In genomic region chr1:96487404-96487803, GRCh38 we compare ENCODE assay signal across 14 cellular contexts.
A peak's percentile ranks its signal among the peaks of the same experiment; 100 is the strongest.
DNase-seq lines count a peak whose midpoint lies in the region; ATAC-seq and TF ChIP-seq lines count a peak whose summit lies in the region.
"Had no signal": no experiment of that assay in that cellular context is flagged by ENCODE, and none has a peak within 500 bp of the region (broad histone marks: within the 10 kb centered on the region; RNA-seq: fewer than 3 reads in every experiment).

No MANE protein-coding gene starts in this region.

- H3K79me2 ChIP-seq in fibroblast of lung (ENCODE audit: control insufficient read depth, insufficient read depth, low read length), result no peaks in the 10 kb centered on the region

- no peak overlapping the region for H3K4me3 Mint-ChIP-seq in stimulated activated naive B cell treated with anti-CD40 and anti-IgM and Interleukin-4, amounts not matched to agents 10 μg/mL and 1 μg/mL and 100 μg/mL, for 72 hours
- H3K4me3 Mint-ChIP-seq: activated CD8-positive, alpha-beta memory T cell treated with anti-CD3 and anti-CD28 coated beads, Interleukin-2, amount 10 ng/mL, durations not matched to agents 7 days and 5 days had no signal

- no peak overlapping the region for H2AFZ ChIP-seq in fibroblast of lung (ENCODE audit: low read length)

- H3K27ac Mint-ChIP-seq in stimulated activated naive B cell treated with anti-CD40 and anti-IgM and Interleukin-4, amounts not matched to agents 10 μg/mL and 1 μg/mL and 100 μg/mL, for 72 hours, result no peak overlapping the region
- H3K27ac Mint-ChIP-seq: activated CD8-positive, alpha-beta memory T cell treated with anti-CD3 and anti-CD28 coated beads, Interleukin-2, amount 10 ng/mL, durations not matched to agents 7 days and 5 days had no signal

- CTCF ChIA-PET in RWPE1 (lab: Yijun Ruan, JAX), result interaction anchor here (0.5 kb wide), 1 partner anchor 24 kb away, joined by 3 read pairs; no protein-coding TSS in a partner anchor

- H3K9ac ChIP-seq in fibroblast of lung (ENCODE audit: insufficient read depth, low read length) (no peak overlapping the region), colonic mucosa (ENCODE audit: low read depth in 2 of 2, low read length in 2 of 2) (no peak overlapping the region)

- H3K4me1 ChIP-seq in fibroblast of lung (ENCODE audit: control insufficient read depth, extremely low read depth, insufficient read depth, low read length) (no peaks in the 10 kb centered on the region), colonic mucosa (no peaks in the 10 kb centered on the region), mucosa of descending colon (ENCODE audit: low read depth) (no peaks in the 10 kb centered on the region)
- H3K4me1 ChIP-seq: Peyer's patch had no signal

- H3K4me2 ChIP-seq in fibroblast of lung (ENCODE audit: extremely low read depth, insufficient read depth, low read length), result no peak overlapping the region

- no peaks in the 10 kb centered on the region for H3K27me3 Mint-ChIP-seq in stimulated activated naive B cell treated with anti-CD40 and anti-IgM and Interleukin-4, amounts not matched to agents 10 μg/mL and 1 μg/mL and 100 μg/mL, for 72 hours
- H3K27me3 Mint-ChIP-seq: activated CD8-positive, alpha-beta memory T cell treated with anti-CD3 and anti-CD28 coated beads, Interleukin-2, amount 10 ng/mL, durations not matched to agents 7 days and 5 days had no signal

- POLR2A ChIA-PET in RWPE1 (lab: Yijun Ruan, JAX; ENCODE audit: low non-redundant PET), result no interaction called here

- intact Hi-C loops in colonic mucosa (cut with DNase I), result no loop called here
- intact Hi-C loops in mucosa of descending colon (cut with DNase I, micrococcal nuclease), result no loop called here

- H3K9me3 Mint-ChIP-seq in stimulated activated naive B cell treated with anti-CD40 and anti-IgM and Interleukin-4, amounts not matched to agents 10 μg/mL and 1 μg/mL and 100 μg/mL, for 72 hours, result no peaks in the 10 kb centered on the region

- H3K4me1 Mint-ChIP-seq in stimulated activated naive B cell treated with anti-CD40 and anti-IgM and Interleukin-4, amounts not matched to agents 10 μg/mL and 1 μg/mL and 100 μg/mL, for 72 hours, result no peaks in the 10 kb centered on the region
- H3K4me1 Mint-ChIP-seq: activated CD8-positive, alpha-beta memory T cell treated with anti-CD3 and anti-CD28 coated beads, Interleukin-2, amount 10 ng/mL, durations not matched to agents 7 days and 5 days had no signal

- H3K36me3 ChIP-seq in fibroblast of lung (ENCODE audit: control insufficient read depth, insufficient read depth, low read length) (no peaks in the 10 kb centered on the region), colonic mucosa (no peaks in the 10 kb centered on the region), mucosa of descending colon (ENCODE audit: low read depth) (no peaks in the 10 kb centered on the region)
- H3K36me3 ChIP-seq: Peyer's patch had no signal

- H4K20me1 ChIP-seq in fibroblast of lung (ENCODE audit: control insufficient read depth, extremely low read depth, insufficient read depth, low read length), result no peaks in the 10 kb centered on the region

- ATAC-seq in stimulated activated naive B cell treated with anti-CD40 and anti-IgM and Interleukin-4, amounts not matched to agents 10 μg/mL and 1 μg/mL and 100 μg/mL, for 72 hours (replicated peaks), result no peak
- ATAC-seq in GM18861 (IDR thresholded peaks at IDR 0.05; ENCODE audit: unreplicated experiment) (no peak), mucosa of descending colon (no peak)
- ATAC-seq: activated CD8-positive, alpha-beta memory T cell treated with anti-CD3 and anti-CD28 coated beads, Interleukin-2, amount 10 ng/mL, durations not matched to agents 7 days and 5 days had no signal

- H3K9me3 ChIP-seq in fibroblast of lung (ENCODE audit: control insufficient read depth, insufficient read depth, low read depth, low read length) (no peaks in the 10 kb centered on the region), colonic mucosa (no peaks in the 10 kb centered on the region), mucosa of descending colon (no peaks in the 10 kb centered on the region)
- H3K9me3 ChIP-seq: Peyer's patch had no signal

- DNase-seq in Ammon's horn (ENCODE audit: low spot score) (peak; percentile 74), RWPE1 (ENCODE audit: low spot score) (peak; percentile 20), fibroblast of lung (ENCODE audit: low read depth in 2 of 2) (peak; percentile 21 to 80), pons (ENCODE audit: low spot score) (peak; percentile 92), colonic mucosa (no peak), mucosa of descending colon (no peak)
- DNase-seq in stimulated activated naive B cell treated with anti-CD40 and anti-IgM and Interleukin-4, amounts not matched to agents 10 μg/mL and 1 μg/mL and 100 μg/mL, for 72 hours, result no peak
- DNase-seq: activated CD8-positive, alpha-beta memory T cell treated with anti-CD3 and anti-CD28 coated beads, Interleukin-2, amount 10 ng/mL, durations not matched to agents 7 days and 5 days; DND-41; KG1; NCI-H2171 treated with DMSO at 0.1 percent for 48 hours; Peyer's patch had no signal

- H3K27ac ChIP-seq in RWPE1 (no peak overlapping the region), fibroblast of lung (ENCODE audit: insufficient read depth, low read length) (no peak overlapping the region), colonic mucosa (no peak overlapping the region)
- H3K27ac ChIP-seq: Peyer's patch had no signal

- no peak for TF ChIP-seq CTCF in RWPE1 (conservative IDR thresholded peaks at IDR 0.05; ENCODE audit: low read depth)
- TF ChIP-seq CTCF in fibroblast of lung (conservative IDR thresholded peaks at IDR 0.05 in 1 of 2, IDR thresholded peaks at IDR 0.05 in 1 of 2; ENCODE audit: low read depth in 1 of 2, low read length in 2 of 2), result no peak
- no peak for TF ChIP-seq CTCF in colonic mucosa (IDR thresholded peaks at IDR 0.05)
- no peak for TF ChIP-seq CTCF in mucosa of descending colon (IDR thresholded peaks at IDR 0.05)

- H3K4me3 ChIP-seq in fibroblast of lung (replicated peaks in 1 of 4; ENCODE audit: control extremely low read depth in 1 of 4, insufficient read depth in 1 of 4, low read depth in 3 of 4, low read length in 4 of 4) (no peak overlapping the region), colonic mucosa (no peak overlapping the region), mucosa of descending colon (no peak overlapping the region)
- H3K4me3 ChIP-seq: Peyer's patch, skin epidermis had no signal

- H3K27me3 ChIP-seq in fibroblast of lung (ENCODE audit: control insufficient read depth, insufficient read depth, low read length) (no peaks in the 10 kb centered on the region), colonic mucosa (no peaks in the 10 kb centered on the region)
- H3K27me3 ChIP-seq: Peyer's patch had no signal

- no peaks in the 10 kb centered on the region for H3K36me3 Mint-ChIP-seq in stimulated activated naive B cell treated with anti-CD40 and anti-IgM and Interleukin-4, amounts not matched to agents 10 μg/mL and 1 μg/mL and 100 μg/mL, for 72 hours
- H3K36me3 Mint-ChIP-seq: activated CD8-positive, alpha-beta memory T cell treated with anti-CD3 and anti-CD28 coated beads, Interleukin-2, amount 10 ng/mL, durations not matched to agents 7 days and 5 days had no signal

Comparison
In these comparisons a context has a peak if more than half of its experiments do, and no peak if none do; other contexts are left out.
1. DNase-seq: peak in Ammon's horn (single experiment), RWPE1 (single experiment), fibroblast of lung (2 of 2) and pons (single experiment); none in stimulated activated naive B cell treated with anti-CD40 and anti-IgM and Interleukin-4, amounts not matched to agents 10 μg/mL and 1 μg/mL and 100 μg/mL, for 72 hours (single experiment), colonic mucosa (single experiment) and mucosa of descending colon (0 of 3).